Comparison of ENCODE assay signal across 8 cellular contexts in genomic region chr9:83583151-83584014, GRCh38. TPM values are rescaled to one million over a fixed set of nuclear protein-coding genes. Genes with fewer than 3 reads are reported as not detected.
DNase-seq lines count a peak whose midpoint lies in the region; ATAC-seq, FAIRE-seq and TF ChIP-seq lines count a peak whose summit lies in the region.

No MANE protein-coding gene starts in this region.

- H3K36me3 ChIP-seq in mammary epithelial cell (ENCODE audit: insufficient read depth, low read length), result no peaks in the 10 kb centered on the region
- H3K36me3 ChIP-seq in kidney (ENCODE audit: control insufficient read depth in 1 of 2, insufficient read depth in 2 of 2, low read length in 2 of 2), result no peaks in the 10 kb centered on the region

- CTCF ChIA-PET in mammary epithelial cell (lab: Charles Lee; ENCODE audit: low non-redundant PET), result no interaction called here

- H3K79me2 ChIP-seq in mammary epithelial cell (ENCODE audit: insufficient read depth, low read length), result no peaks in the 10 kb centered on the region

- FAIRE-seq in kidney (lab: Jason Lieb, UNC), result peak; percentile 76

- dilution Hi-C loops in mammary epithelial cell (cut with HindIII; ENCODE audit: low sequenced_read_pairs), result no loop called here

- H3K4me1 ChIP-seq in mammary epithelial cell (ENCODE audit: insufficient read depth, low read length) (peaks cover 3% of the 10 kb centered on the region), kidney (ENCODE audit: control insufficient read depth in 1 of 2, insufficient read depth in 1 of 2, low read depth in 1 of 2, low read length in 2 of 2) (no peaks in the 10 kb centered on the region)

- TF ChIP-seq CTCF in GM12865 (IDR thresholded peaks at IDR 0.05; ENCODE audit: insufficient read depth, low read depth, low read length, missing control alignments) (peak; percentile 66), mammary epithelial cell (conservative IDR thresholded peaks at IDR 0.05 in 1 of 2, IDR thresholded peaks at IDR 0.05 in 1 of 2; ENCODE audit: extremely low read depth in 1 of 2, insufficient read depth in 1 of 2, low read depth in 1 of 2, low read length in 2 of 2) (peak; percentile 80 to 85), kidney (IDR thresholded peaks at IDR 0.05; ENCODE audit: borderline replicate concordance, extremely low read depth, insufficient read depth) (peak; percentile 74)

- in situ Hi-C loops in mammary epithelial cell (cut with MboI; ENCODE audit: low sequenced_read_pairs in 2 of 2), result no loop called here

- peak; percentile 76 for ATAC-seq in HG03135 (IDR thresholded peaks at IDR 0.05; ENCODE audit: unreplicated experiment)
- no peak for ATAC-seq in stimulated activated naive CD8-positive, alpha-beta T cell treated with anti-CD3 and anti-CD28 coated beads, Interleukin-15, amount 100 ng/mL, for 72 hours

- H3K27ac ChIP-seq in mammary epithelial cell (ENCODE audit: insufficient read depth, low read depth, low read length) (no peak overlapping the region), kidney (ENCODE audit: low read depth in 2 of 2, low read length in 2 of 2) (no peak overlapping the region)

- no peak overlapping the region for H3K27ac Mint-ChIP-seq in stimulated activated naive CD8-positive, alpha-beta T cell treated with anti-CD3 and anti-CD28 coated beads, Interleukin-15, amount 100 ng/mL, for 72 hours

- no peaks in the 10 kb centered on the region for H4K20me1 ChIP-seq in mammary epithelial cell (ENCODE audit: insufficient read depth, low read length)

- no peak overlapping the region for H3K9ac ChIP-seq in mammary epithelial cell (ENCODE audit: insufficient read depth, low read length)
- H3K9ac ChIP-seq in kidney (ENCODE audit: low read length in 2 of 2), result no peak overlapping the region

- H3K4me3 Mint-ChIP-seq in stimulated activated naive CD8-positive, alpha-beta T cell treated with anti-CD3 and anti-CD28 coated beads, Interleukin-15, amount 100 ng/mL, for 72 hours, result no peak overlapping the region

- 51% methylated on average over 6 of the region's 6 CpGs for WGBS in mammary epithelial cell (ENCODE audit: low coverage, missing lambda C conversion rate)

- H3K27me3 Mint-ChIP-seq in stimulated activated naive CD8-positive, alpha-beta T cell treated with anti-CD3 and anti-CD28 coated beads, Interleukin-15, amount 100 ng/mL, for 72 hours, result no peaks in the 10 kb centered on the region

- H2AFZ ChIP-seq in mammary epithelial cell (ENCODE audit: low read depth, low read length), result no peak overlapping the region

- H3K9me3 Mint-ChIP-seq in stimulated activated naive CD8-positive, alpha-beta T cell treated with anti-CD3 and anti-CD28 coated beads, Interleukin-15, amount 100 ng/mL, for 72 hours, result peaks cover 0 to 14% of the 10 kb centered on the region in 2 donors

- DNase-seq in AG08396 (ENCODE audit: low spot score), result peak; percentile 63
- DNase-seq in GM12865 (ENCODE audit: low read depth), result peak; percentile 61
- DNase-seq in OCI-M1 (lab: John Stamatoyannopoulos, UW), result peak; percentile 43
- DNase-seq in mammary epithelial cell, result peak; percentile 20
- DNase-seq in kidney, result no peak
- DNase-seq in stimulated activated naive CD8-positive, alpha-beta T cell treated with anti-CD3 and anti-CD28 coated beads, Interleukin-15, amount 100 ng/mL, for 72 hours, result peak; percentile 14 to 15
- DNase-seq in ureter (ENCODE audit: low spot score), result no peak

- no peak overlapping the region for H3K4me2 ChIP-seq in mammary epithelial cell (ENCODE audit: insufficient read depth, low read depth, low read length)

- H3K4me3 ChIP-seq in GM12865 (ENCODE audit: low read depth, low read length) (no peak overlapping the region), mammary epithelial cell (replicated peaks in 1 of 3; ENCODE audit: insufficient read depth in 1 of 3, low read depth in 2 of 3, low read length in 3 of 3) (no peak overlapping the region), kidney (ENCODE audit: low read length in 2 of 2) (no peak overlapping the region)

- no TSS peak for BruUV-seq in mammary epithelial cell (replicated peaks; lab: Mats Ljungman, UMichigan)

- H3K27me3 ChIP-seq in mammary epithelial cell (ENCODE audit: insufficient read depth, low read length), result no peaks in the 10 kb centered on the region

- H3K4me1 Mint-ChIP-seq in stimulated activated naive CD8-positive, alpha-beta T cell treated with anti-CD3 and anti-CD28 coated beads, Interleukin-15, amount 100 ng/mL, for 72 hours, result no peaks in the 10 kb centered on the region

- intact Hi-C loops in mammary epithelial cell (cut with micrococcal nuclease) (no loop called here), kidney (cut with DNase I) (no loop called here)

- H3K9me3 ChIP-seq in mammary epithelial cell (replicated peaks; ENCODE audit: insufficient read depth, low read length), result peaks cover 2% of the 10 kb centered on the region
- H3K9me3 ChIP-seq in kidney (ENCODE audit: control insufficient read depth in 1 of 2, low read length in 2 of 2), result peaks cover 0 to 8% of the 10 kb centered on the region in 2 donors

RNA-seq across cellular contexts. Expression of gene IDNK, which starts 39.6 kb away (rescaled TPM):
- total RNA-seq in mammary epithelial cell, result 1 to 10 TPM in 1 of 2 donors, under 1 TPM in 1; 0.67 to 1.6 TPM
- 1.3 TPM for polyA plus RNA-seq in mammary epithelial cell
- polyA minus RNA-seq in mammary epithelial cell, result not detected
- total RNA-seq in kidney, result 7.4 TPM
- 39.2 TPM for polyA plus RNA-seq in kidney (ENCODE audit: insufficient read depth, low read depth, low replicate concordance)
- total RNA-seq in ureter, result 7.8 TPM

RNA-seq across cellular contexts. Expression of gene FRMD3, which starts 45.2 kb away (rescaled TPM):
- total RNA-seq in mammary epithelial cell, result 1 to 10 TPM in 1 of 2 donors, under 1 TPM in 1; 0.19 to 3.7 TPM
- 0.03 TPM for polyA plus RNA-seq in mammary epithelial cell
- polyA minus RNA-seq in mammary epithelial cell, result 1.1 TPM
- 11.0 TPM for total RNA-seq in kidney
- polyA plus RNA-seq in kidney (ENCODE audit: insufficient read depth, low read depth, low replicate concordance), result 9.9 TPM
- 16.8 TPM for total RNA-seq in ureter

Comparison
In these comparisons a context has a peak if more than half of its experiments do, and no peak if none do; other contexts are left out.
1. DNase-seq: peak in AG08396 (single experiment), GM12865 (single experiment), OCI-M1 (single experiment), mammary epithelial cell (single experiment) and stimulated activated naive CD8-positive, alpha-beta T cell treated with anti-CD3 and anti-CD28 coated beads, Interleukin-15, amount 100 ng/mL, for 72 hours (2 of 2); none in kidney (single experiment) and ureter (single experiment).
2. Peak in every context shown above with its lines, with median percentiles within 50 percentile points of each other: CTCF ChIP-seq.